1 cellular context compared by ENCODE assay signal in genomic region chr9:131125288-131126058, GRCh38.
TF ChIP-seq lines count a peak whose summit lies in the region.

Gene NUP214, plus strand, starts transcription at chr9:131125586. Its CDS starts 119 bp downstream, at chr9:131125705.

TF ChIP-seq in HepG2, 621 proteins besides CTCF, POLR2A, EP300 and RAD21 (continued from another document):
- TF ChIP-seq USF2 (IDR thresholded peaks at IDR 0.05; ENCODE audit: low read depth, low read length) (no peak), USF2 (CRISPR knock-in tag; IDR thresholded peaks at IDR 0.05; ENCODE audit: borderline replicate concordance) (no peak; the same call in 1 of the 2 replicates), ZNF160 (CRISPR knock-in tag; IDR thresholded peaks at IDR 0.05) (peak; percentile 81), U2AF2 (IDR thresholded peaks at IDR 0.05; ENCODE audit: low read depth, low read length) (no peak), HDAC1 (CRISPR knock-in tag; IDR thresholded peaks at IDR 0.05) (peak; percentile 100), ZNF441 (CRISPR knock-in tag; IDR thresholded peaks at IDR 0.05; ENCODE audit: borderline replicate concordance) (0 out of 2 replicates have a peak, but pooled peaks have one; percentile 17), MED13 (CRISPR knock-in tag; IDR thresholded peaks at IDR 0.05) (peak; percentile 53; the same call in 1 of the 2 replicates), ATM (IDR thresholded peaks at IDR 0.05; ENCODE audit: borderline replicate concordance) (no peak), PHF20 (CRISPR knock-in tag; IDR thresholded peaks at IDR 0.05) (peak; percentile 100), TFAP4 (IDR thresholded peaks at IDR 0.05; ENCODE audit: borderline replicate concordance, low read depth) (peak; percentile 37; the same call in 1 of the 2 replicates), ZNF281 (CRISPR knock-in tag; IDR thresholded peaks at IDR 0.05; ENCODE audit: borderline replicate concordance) (peak; percentile 46; the same call in 1 of the 2 replicates), ZNF607 (CRISPR knock-in tag; IDR thresholded peaks at IDR 0.05; ENCODE audit: borderline replicate concordance) (no peak), MXD3 (CRISPR knock-in tag; IDR thresholded peaks at IDR 0.05) (peak; percentile 80; the same call in 1 of the 2 replicates), ZNF10 (CRISPR knock-in tag; IDR thresholded peaks at IDR 0.05; ENCODE audit: borderline replicate concordance, low read depth) (no peak), ZIK1 (CRISPR knock-in tag; IDR thresholded peaks at IDR 0.05; ENCODE audit: borderline replicate concordance, low read depth) (no peak; the same call in 1 of the 2 replicates), ZSCAN9 (CRISPR knock-in tag; IDR thresholded peaks at IDR 0.05; ENCODE audit: borderline replicate concordance) (no peak; the same call in 1 of the 2 replicates), ZBTB44 (CRISPR knock-in tag; IDR thresholded peaks at IDR 0.05) (no peak; the same call in 1 of the 2 replicates), KDM2A (CRISPR knock-in tag; IDR thresholded peaks at IDR 0.05; ENCODE audit: borderline replicate concordance, low read depth) (peak; percentile 99), SIX1 (CRISPR knock-in tag; IDR thresholded peaks at IDR 0.05; ENCODE audit: borderline replicate concordance) (no peak; the same call in 1 of the 2 replicates), CREBL2 (CRISPR knock-in tag; IDR thresholded peaks at IDR 0.05; ENCODE audit: borderline replicate concordance) (no peak), ARID2 (CRISPR knock-in tag; IDR thresholded peaks at IDR 0.05; ENCODE audit: borderline replicate concordance) (no peak), SP5 (CRISPR knock-in tag; IDR thresholded peaks at IDR 0.05; ENCODE audit: borderline replicate concordance, low read depth) (no peak), AFF4 (CRISPR knock-in tag; IDR thresholded peaks at IDR 0.05) (no peak)
TF ChIP-seq in HepG2: peak in this region for 282.
